In the genomic region with DNA sequence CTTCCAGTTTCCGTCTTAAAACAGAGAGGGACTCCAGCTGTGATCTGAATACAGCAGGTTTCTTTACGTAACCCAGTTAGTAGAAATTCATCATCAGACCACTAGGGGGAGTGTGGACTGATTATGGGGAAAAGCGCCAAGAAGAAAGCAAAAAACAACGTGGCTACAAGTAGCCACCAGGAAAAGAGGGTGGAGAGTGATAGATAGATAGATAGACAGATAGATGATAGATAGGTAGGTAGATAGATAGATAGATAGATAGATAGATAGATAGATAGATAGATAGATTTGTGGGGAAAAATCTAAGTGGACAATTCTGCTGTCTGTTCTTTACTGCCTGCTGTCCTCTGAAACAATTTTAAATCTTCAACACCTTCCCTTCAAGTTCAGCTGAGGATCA, we compare ENCODE assay signal across 8 cellular contexts. TPM values are rescaled to one million over a fixed set of nuclear protein-coding genes. Genes with fewer than 3 reads are reported as not detected.
DNase-seq lines count a peak whose midpoint lies in the region; ATAC-seq and TF ChIP-seq lines count a peak whose summit lies in the region.

No MANE protein-coding gene starts in this region.

- no peaks in the 10 kb centered on the region for H4K20me1 ChIP-seq in SU-DHL-6 (ENCODE audit: low read depth, low read length)

- H3K4me3 Mint-ChIP-seq in naive thymus-derived CD4-positive, alpha-beta T cell = peak overlapping the region in 1 of 10 donors; percentile 49

- WGBS in esophagus squamous epithelium, 2 donors = 3 to 4% methylated on average over 4 of the region's 4 CpGs

- no peaks in the 10 kb centered on the region for H3K36me3 Mint-ChIP-seq in naive thymus-derived CD4-positive, alpha-beta T cell

- CTCF ChIA-PET in naive thymus-derived CD4-positive, alpha-beta T cell (lab: Charles Lee) = interaction anchor here (0.7 to 6.5 kb wide), 9 partner anchors 9 to 92 kb away, joined by 3 to 66 read pairs (median 4); no protein-coding TSS in a partner anchor

- H3K9me2 ChIP-seq in SU-DHL-6 (replicated peaks; ENCODE audit: insufficient read depth, low read length) = no peaks in the 10 kb centered on the region

- H3F3A ChIP-seq in SU-DHL-6 (ENCODE audit: insufficient read depth) = no peaks in the 10 kb centered on the region

- no peak overlapping the region for H3K27ac Mint-ChIP-seq in naive thymus-derived CD4-positive, alpha-beta T cell

- POLR2A ChIA-PET in naive thymus-derived CD4-positive, alpha-beta T cell (lab: Charles Lee) = no interaction called here

- DNase-seq in NCI-H510A treated with DMSO at 0.1 percent for 48 hours (lab: John Stamatoyannopoulos, UW) (peak; percentile 44), NCI-H510A (lab: John Stamatoyannopoulos, UW) (no peak), H7 (peak; percentile 24), NCI-H146 treated with DMSO at 0.1 percent for 48 hours (lab: John Stamatoyannopoulos, UW; ENCODE audit: unreplicated experiment) (peak; percentile 21), esophagus squamous epithelium (lab: John Stamatoyannopoulos, UW) (no peak)
- DNase-seq in naive thymus-derived CD4-positive, alpha-beta T cell = peak in 7 of 9 donors; percentile 32 to 67 (median 57)

- no peak overlapping the region for H3K27ac ChIP-seq in SU-DHL-6 (ENCODE audit: low read depth, low read length)
- H3K27ac ChIP-seq in esophagus squamous epithelium = peak overlapping the region in 2 of 4 donors; percentile 38 to 53
- no peak overlapping the region for H3K27ac ChIP-seq in naive thymus-derived CD4-positive, alpha-beta T cell (ENCODE audit: low read depth, low read length)

- H3K27me3 ChIP-seq in H7 (ENCODE audit: control insufficient read depth, insufficient read depth, low read length) = no peaks in the 10 kb centered on the region
- H3K27me3 ChIP-seq in SU-DHL-6 (ENCODE audit: low read length) = no peaks in the 10 kb centered on the region
- peaks cover 0 to 5% (median 0%) of the 10 kb centered on the region in 4 donors for H3K27me3 ChIP-seq in esophagus squamous epithelium
- no peaks in the 10 kb centered on the region for H3K27me3 ChIP-seq in naive thymus-derived CD4-positive, alpha-beta T cell (ENCODE audit: control insufficient read depth in 2 of 2, insufficient read depth in 2 of 2, low read length in 2 of 2)

- peaks cover 4 to 6% (median 5%) of the 10 kb centered on the region in 7 donors for H3K4me1 Mint-ChIP-seq in naive thymus-derived CD4-positive, alpha-beta T cell

- intact Hi-C loops in esophagus squamous epithelium (cut with DNase I) = loop anchor here (5.0 kb wide), 1 partner anchor 93 kb away; no protein-coding TSS in a partner anchor
- intact Hi-C loops in naive thymus-derived CD4-positive, alpha-beta T cell (cut with micrococcal nuclease) = loop anchor here (1.0 to 5.0 kb wide), 7 partner anchors 32 to 654 kb away; no protein-coding TSS in a partner anchor

- TF ChIP-seq CTCF in SU-DHL-6 (IDR thresholded peaks at IDR 0.05; ENCODE audit: insufficient read depth, low read length, poor library complexity, severe bottlenecking) (peak; percentile 85), esophagus squamous epithelium (IDR thresholded peaks at IDR 0.05) (peak; percentile 68 to 89 (median 82))

- no peak for TF ChIP-seq POLR2A in esophagus squamous epithelium (IDR thresholded peaks at IDR 0.05)

- H3K9me3 ChIP-seq in SU-DHL-6 (ENCODE audit: insufficient read depth, low read length) = no peaks in the 10 kb centered on the region
- no peaks in the 10 kb centered on the region for H3K9me3 ChIP-seq in esophagus squamous epithelium
- H3K9me3 ChIP-seq in naive thymus-derived CD4-positive, alpha-beta T cell (ENCODE audit: control insufficient read depth in 2 of 3, low read length in 3 of 3) = no peaks in the 10 kb centered on the region

- no peaks in the 10 kb centered on the region for H3K36me3 ChIP-seq in H7 (replicated peaks; ENCODE audit: control insufficient read depth, insufficient read depth, low read length)
- H3K36me3 ChIP-seq in SU-DHL-6 (ENCODE audit: low read length) = no peaks in the 10 kb centered on the region
- no peaks in the 10 kb centered on the region for H3K36me3 ChIP-seq in esophagus squamous epithelium
- no peaks in the 10 kb centered on the region for H3K36me3 ChIP-seq in naive thymus-derived CD4-positive, alpha-beta T cell (ENCODE audit: control insufficient read depth in 2 of 3, insufficient read depth in 3 of 3, low read length in 3 of 3)

- ATAC-seq in naive thymus-derived CD4-positive, alpha-beta T cell = peak; percentile 81
- ATAC-seq in GM21423 (IDR thresholded peaks at IDR 0.05; ENCODE audit: unreplicated experiment) = no peak

- H3K9ac ChIP-seq in SU-DHL-6 (ENCODE audit: low read length) = no peak overlapping the region

- H2AFZ ChIP-seq in SU-DHL-6 (ENCODE audit: low read depth, low read length, severe bottlenecking) = no peak overlapping the region

- H3K4me3 ChIP-seq in H7 (ENCODE audit: insufficient read depth, low read depth, low read length) (no peak overlapping the region), SU-DHL-6 (ENCODE audit: insufficient read depth, low read length, poor library complexity, severe bottlenecking) (no peak overlapping the region), esophagus squamous epithelium (no peak overlapping the region)
- H3K4me3 ChIP-seq in naive thymus-derived CD4-positive, alpha-beta T cell (ENCODE audit: low read length) = no peak overlapping the region

- no peak overlapping the region for H3K4me2 ChIP-seq in SU-DHL-6 (ENCODE audit: low read depth, low read length, poor library complexity, severe bottlenecking)

- H3K79me2 ChIP-seq in SU-DHL-6 (ENCODE audit: insufficient read depth, low read length) = no peaks in the 10 kb centered on the region

- no peaks in the 10 kb centered on the region for H3K9me3 Mint-ChIP-seq in naive thymus-derived CD4-positive, alpha-beta T cell

- H3K27me3 Mint-ChIP-seq in naive thymus-derived CD4-positive, alpha-beta T cell = peaks cover 6 to 21% (median 14%) of the 10 kb centered on the region in 5 donors

- H3K4me1 ChIP-seq in esophagus squamous epithelium = peaks cover 6 to 27% (median 11%) of the 10 kb centered on the region in 3 donors
- H3K4me1 ChIP-seq in naive thymus-derived CD4-positive, alpha-beta T cell (ENCODE audit: control insufficient read depth in 2 of 2, insufficient read depth in 2 of 2, low read length in 2 of 2) = no peaks in the 10 kb centered on the region

RNA-seq across cellular contexts. Expression of a gene that starts 12.7 kb away (rescaled TPM):
- not detected in 2 replicates for total RNA-seq in H7 (2014; rRNA removed; shearing (Covaris generic))
- 100 to 1,000 TPM; 140 to 967 (median 908) TPM for total RNA-seq in esophagus squamous epithelium
- not detected for total RNA-seq in naive thymus-derived CD4-positive, alpha-beta T cell
- not detected for polyA plus RNA-seq in naive thymus-derived CD4-positive, alpha-beta T cell

RNA-seq across cellular contexts. Expression of a gene that starts 34.2 kb away (rescaled TPM):
- not detected in 2 replicates for total RNA-seq in H7 (2014; rRNA removed; shearing (Covaris generic))
- 1 to 10 TPM in 3 of 4 donors, under 1 TPM in 1; 0.57 to 6.8 (median 4.7) TPM for total RNA-seq in esophagus squamous epithelium
- not detected for total RNA-seq in naive thymus-derived CD4-positive, alpha-beta T cell
- not detected for polyA plus RNA-seq in naive thymus-derived CD4-positive, alpha-beta T cell

RNA-seq across cellular contexts. Expression of a gene that starts 55.8 kb away (rescaled TPM):
- total RNA-seq in H7 (2014; rRNA removed; shearing (Covaris generic)) = 108 and 120 TPM in 2 replicates
- 10 to 100 TPM; 17.8 to 47.5 (median 31.0) TPM for total RNA-seq in esophagus squamous epithelium
- total RNA-seq in naive thymus-derived CD4-positive, alpha-beta T cell = 100 to 1,000 TPM in 3 of 5 experiments, 10 to 100 TPM in 2; 62.2 to 108 (median 100) TPM
- polyA plus RNA-seq in naive thymus-derived CD4-positive, alpha-beta T cell = 100 to 1,000 TPM; 169 to 206 TPM

Comparison
In these comparisons a context has a peak if more than half of its experiments do, and no peak if none do; other contexts are left out.
1. DNase-seq: peak in NCI-H510A treated with DMSO at 0.1 percent for 48 hours (single experiment), H7 (single experiment), NCI-H146 treated with DMSO at 0.1 percent for 48 hours (single experiment) and naive thymus-derived CD4-positive, alpha-beta T cell (7 of 9); none in NCI-H510A (single experiment) and esophagus squamous epithelium (single experiment).
2. RNA of a gene that starts 12.7 kb away (total RNA-seq): 140 to 967 TPM in esophagus squamous epithelium; not detected in H7 and not detected in naive thymus-derived CD4-positive, alpha-beta T cell; every median in the first group is over 100 times any median in the second.